26 cellular contexts compared by ENCODE assay signal in genomic region chr12:123491056-123491455, GRCh38. TPM values are rescaled to one million over a fixed set of nuclear protein-coding genes. Genes with fewer than 3 reads are reported as not detected.
DNase-seq lines count a peak whose midpoint lies in the region; ATAC-seq and TF ChIP-seq lines count a peak whose summit lies in the region.
"Had no signal": no experiment of that assay in that cellular context is flagged by ENCODE, and none has a peak within 500 bp of the region (broad histone marks: within the 10 kb centered on the region; RNA-seq: fewer than 3 reads in every experiment).

No MANE protein-coding gene starts in this region.

- no peaks in the 10 kb centered on the region for H3K9me3 Mint-ChIP-seq in activated T-helper 17 cell treated with anti-CD3 and anti-CD28 coated beads, Interleukin-2, amount 50 U/mL, for 72 hours
- H3K9me3 Mint-ChIP-seq: CD8-positive, alpha-beta T cell had no signal

- H4K20me1 ChIP-seq in BLaER1 (peaks cover 7% of the 10 kb centered on the region; the same call in 1 of the 2 replicates), osteoblast (ENCODE audit: insufficient read depth, low read length) (no peaks in the 10 kb centered on the region)

- TF ChIP-seq CTCF in WERI-Rb-1 (IDR thresholded peaks at IDR 0.05; ENCODE audit: low read depth, low read length), result no peak
- no peak for TF ChIP-seq CTCF in osteoblast (IDR thresholded peaks at IDR 0.05; ENCODE audit: extremely low read depth, low read depth, low read length)

- no peak for ATAC-seq in activated T-helper 17 cell treated with anti-CD3 and anti-CD28 coated beads, Interleukin-2, amount 50 U/mL, for 72 hours (replicated peaks)
- ATAC-seq: CD8-positive, alpha-beta T cell; HepG2; K562 had no signal

- no peaks in the 10 kb centered on the region for H3K79me2 ChIP-seq in osteoblast (ENCODE audit: insufficient read depth, low read length)

- H3K4me3 Mint-ChIP-seq in activated T-helper 17 cell treated with anti-CD3 and anti-CD28 coated beads, Interleukin-2, amount 50 U/mL, for 72 hours, result no peak overlapping the region
- H3K4me3 Mint-ChIP-seq: CD8-positive, alpha-beta T cell had no signal

- no peaks in the 10 kb centered on the region for H3K9me3 ChIP-seq in BLaER1
- no peaks in the 10 kb centered on the region for H3K9me3 ChIP-seq in WERI-Rb-1 (ENCODE audit: severe bottlenecking)
- H3K9me3 ChIP-seq in osteoblast (ENCODE audit: low read depth, low read length), result no peaks in the 10 kb centered on the region
- H3K9me3 ChIP-seq: Caco-2 had no signal

- no peak overlapping the region for H3K4me3 ChIP-seq in BLaER1
- no peak overlapping the region for H3K4me3 ChIP-seq in WERI-Rb-1 (ENCODE audit: low read depth, low read length)
- H3K4me3 ChIP-seq in osteoblast (ENCODE audit: insufficient read depth, low read length), result no peak overlapping the region
- H3K4me3 ChIP-seq: K562, PC-9 had no signal

- no peaks in the 10 kb centered on the region for H3K4me1 Mint-ChIP-seq in activated T-helper 17 cell treated with anti-CD3 and anti-CD28 coated beads, Interleukin-2, amount 50 U/mL, for 72 hours

- H3K27me3 Mint-ChIP-seq in activated T-helper 17 cell treated with anti-CD3 and anti-CD28 coated beads, Interleukin-2, amount 50 U/mL, for 72 hours, result no peaks in the 10 kb centered on the region

- H3K4me2 ChIP-seq in BLaER1 (peak overlapping the region; percentile 55), osteoblast (ENCODE audit: insufficient read depth, low read length) (no peak overlapping the region)
- H3K4me2 ChIP-seq: PC-9 had no signal

- no peak overlapping the region for H3K9ac ChIP-seq in BLaER1

- peaks cover 21% of the 10 kb centered on the region for H3K4me1 ChIP-seq in BLaER1
- H3K4me1 ChIP-seq in osteoblast (ENCODE audit: insufficient read depth, low read length), result no peaks in the 10 kb centered on the region

- DNase-seq in ELF-1 (ENCODE audit: low read depth, low spot score) (peak; percentile 33), WERI-Rb-1 (peak; percentile 20), osteoblast (ENCODE audit: insufficient read length, low spot score, missing footprints) (peak; percentile 54), NCI-H524 treated with DMSO at 0.1 percent for 48 hours (lab: John Stamatoyannopoulos, UW) (no peak), AG20443 (ENCODE audit: low spot score) (no peak), NCI-H1105 treated with DMSO at 0.1 percent for 48 hours (lab: John Stamatoyannopoulos, UW) (no peak)
- DNase-seq: AML-193; Caco-2; CD8-positive, alpha-beta T cell; DMS 273 treated with DMSO at 0.1 percent for 48 hours; DMS79; EL; GF-D8; Kasumi-1; NCI-H1105; NCI-H146; NCI-H2029; NCI-H446 treated with DMSO at 0.1 percent for 48 hours; NCI-H526 treated with DMSO at 0.1 percent for 48 hours; PC-9; Right ventricle myocardium superior had no signal

- H3K27ac Mint-ChIP-seq in activated T-helper 17 cell treated with anti-CD3 and anti-CD28 coated beads, Interleukin-2, amount 50 U/mL, for 72 hours, result no peak overlapping the region
- H3K27ac Mint-ChIP-seq: CD8-positive, alpha-beta T cell had no signal

- H3K27ac ChIP-seq in BLaER1 (no peak overlapping the region), WERI-Rb-1 (no peak overlapping the region), osteoblast (ENCODE audit: low read depth, low read length) (no peak overlapping the region)
- H3K27ac ChIP-seq: C4-2B, PC-9 had no signal

- H3K27me3 ChIP-seq in BLaER1 (peaks cover 3% of the 10 kb centered on the region; the same call in 1 of the 2 replicates), WERI-Rb-1 (ENCODE audit: insufficient read depth, low read depth, severe bottlenecking) (no peaks in the 10 kb centered on the region), osteoblast (ENCODE audit: insufficient read depth, low read length) (no peaks in the 10 kb centered on the region)

- H3K36me3 ChIP-seq in BLaER1 (no peaks in the 10 kb centered on the region), WERI-Rb-1 (no peaks in the 10 kb centered on the region), osteoblast (ENCODE audit: insufficient read depth, low read length) (no peaks in the 10 kb centered on the region)

- H3K36me3 Mint-ChIP-seq in activated T-helper 17 cell treated with anti-CD3 and anti-CD28 coated beads, Interleukin-2, amount 50 U/mL, for 72 hours (ENCODE audit: low read depth), result no peaks in the 10 kb centered on the region
- H3K36me3 Mint-ChIP-seq: CD8-positive, alpha-beta T cell had no signal

- no peak overlapping the region for H2AFZ ChIP-seq in osteoblast (ENCODE audit: low read length)
- H2AFZ ChIP-seq: PC-9 had no signal

RNA-seq across cellular contexts. Expression of gene SNRNP35, which starts 33.1 kb away (rescaled TPM):
- 10.3 and 15.6 TPM in 2 replicates for total RNA-seq in osteoblast
- total RNA-seq in activated T-helper 17 cell treated with anti-CD3 and anti-CD28 coated beads, Interleukin-2, amount 50 U/mL, for 72 hours, result 10 to 100 TPM; 23.5 to 31.4 TPM

RNA-seq across cellular contexts. Expression of gene RILPL1, which starts 42.5 kb away (rescaled TPM):
- 14.7 and 16.3 TPM in 2 replicates for total RNA-seq in osteoblast
- 1 to 10 TPM; 3.2 to 3.5 TPM for total RNA-seq in activated T-helper 17 cell treated with anti-CD3 and anti-CD28 coated beads, Interleukin-2, amount 50 U/mL, for 72 hours

RNA-seq across cellular contexts. Expression of gene RILPL2, which starts 54.6 kb away (rescaled TPM):
- total RNA-seq in osteoblast, result 5.1 and 5.3 TPM in 2 replicates
- total RNA-seq in activated T-helper 17 cell treated with anti-CD3 and anti-CD28 coated beads, Interleukin-2, amount 50 U/mL, for 72 hours, result 10 to 100 TPM; 12.3 to 12.6 TPM

Comparison
In these comparisons a context has a peak if more than half of its experiments do, and no peak if none do; other contexts are left out.
1. DNase-seq: peak in ELF-1 (single experiment), WERI-Rb-1 (single experiment) and osteoblast (single experiment); none in NCI-H524 treated with DMSO at 0.1 percent for 48 hours (single experiment), AG20443 (single experiment) and NCI-H1105 treated with DMSO at 0.1 percent for 48 hours (single experiment).